7 cellular contexts compared by ENCODE assay signal in the genomic region with DNA sequence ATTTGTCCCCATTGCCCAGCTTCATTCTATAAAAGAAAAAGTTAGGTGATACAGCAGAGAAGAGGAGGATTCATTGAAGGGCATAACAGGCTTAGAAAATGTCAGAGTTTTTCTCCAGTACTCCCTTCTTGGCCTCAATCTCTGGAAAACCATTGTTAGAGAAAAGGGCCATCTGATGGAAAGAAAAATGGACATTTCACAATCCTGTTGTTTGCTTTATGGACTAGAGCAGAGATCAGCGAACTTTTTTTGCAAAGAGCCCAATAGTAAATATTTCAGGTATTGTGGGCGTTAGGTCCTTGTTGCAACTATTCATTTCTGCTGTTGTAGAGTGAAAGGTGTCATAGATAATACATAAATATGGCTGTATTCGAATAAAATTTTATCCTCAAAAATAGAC.
"Had no signal": no experiment of that assay in that cellular context is flagged by ENCODE, and none has a peak within 500 bp of the region (broad histone marks: within the 10 kb centered on the region; RNA-seq: fewer than 3 reads in every experiment).

No MANE protein-coding gene starts in this region.

- H3K4me2 ChIP-seq: GM23338 had no signal

- H2AFZ ChIP-seq: GM23338 had no signal

- H3K4me3 ChIP-seq: GM23338, K562 had no signal

- ATAC-seq: GM23338, K562 had no signal

- DNase-seq: H9, HCEC 1CT, IMR-90 had no signal

- FAIRE-seq: H1, K562 had no signal

- H3K27ac ChIP-seq: HL-60 had no signal
